ENCODE assay signal across 18 cellular contexts in genomic region chr14:81172881-81173280, GRCh38. TPM values are rescaled to one million over a fixed set of nuclear protein-coding genes. Genes with fewer than 3 reads are reported as not detected.
DNase-seq lines count a peak whose midpoint lies in the region; ATAC-seq and TF ChIP-seq lines count a peak whose summit lies in the region.
"Had no signal": no experiment of that assay in that cellular context is flagged by ENCODE, and none has a peak within 500 bp of the region (broad histone marks: within the 10 kb centered on the region; RNA-seq: fewer than 3 reads in every experiment).

No MANE protein-coding gene starts in this region.

- H3K4me1 ChIP-seq in ACC112 (ENCODE audit: control insufficient read depth, insufficient read depth, low read length, unreplicated experiment) (peaks cover 32% of the 10 kb centered on the region), OCI-LY3 (ENCODE audit: low read length) (peaks cover 42% of the 10 kb centered on the region)

- H3K9me3 Mint-ChIP-seq in activated naive CD8-positive, alpha-beta T cell treated with anti-CD3 and anti-CD28 coated beads for 36 hours: no peaks in the 10 kb centered on the region
- H3K9me3 Mint-ChIP-seq: activated CD4-positive, alpha-beta memory T cell treated with anti-CD3 and anti-CD28 coated beads for 36 hours; activated naive CD8-positive, alpha-beta T cell treated with anti-CD3 and anti-CD28 coated beads, Interleukin-2, amount 10 ng/mL, durations not matched to agents 7 days and 5 days; stimulated activated naive CD8-positive, alpha-beta T cell treated with anti-CD3 and anti-CD28 coated beads, Interleukin-15, amount 100 ng/mL, for 72 hours had no signal

- no peak overlapping the region for H3K27ac Mint-ChIP-seq in activated naive CD8-positive, alpha-beta T cell treated with anti-CD3 and anti-CD28 coated beads for 36 hours
- H3K27ac Mint-ChIP-seq: activated CD4-positive, alpha-beta memory T cell treated with anti-CD3 and anti-CD28 coated beads for 36 hours; activated naive CD8-positive, alpha-beta T cell treated with anti-CD3 and anti-CD28 coated beads, Interleukin-2, amount 10 ng/mL, durations not matched to agents 7 days and 5 days; stimulated activated naive CD8-positive, alpha-beta T cell treated with anti-CD3 and anti-CD28 coated beads, Interleukin-15, amount 100 ng/mL, for 72 hours had no signal

- no peaks in the 10 kb centered on the region for H3K27me3 Mint-ChIP-seq in activated naive CD8-positive, alpha-beta T cell treated with anti-CD3 and anti-CD28 coated beads for 36 hours
- H3K27me3 Mint-ChIP-seq: activated CD4-positive, alpha-beta memory T cell treated with anti-CD3 and anti-CD28 coated beads for 36 hours; activated naive CD8-positive, alpha-beta T cell treated with anti-CD3 and anti-CD28 coated beads, Interleukin-2, amount 10 ng/mL, durations not matched to agents 7 days and 5 days; stimulated activated naive CD8-positive, alpha-beta T cell treated with anti-CD3 and anti-CD28 coated beads, Interleukin-15, amount 100 ng/mL, for 72 hours had no signal

- H3K4me3 Mint-ChIP-seq in activated naive CD8-positive, alpha-beta T cell treated with anti-CD3 and anti-CD28 coated beads for 36 hours: no peak overlapping the region
- H3K4me3 Mint-ChIP-seq: activated CD4-positive, alpha-beta memory T cell treated with anti-CD3 and anti-CD28 coated beads for 36 hours; activated naive CD8-positive, alpha-beta T cell treated with anti-CD3 and anti-CD28 coated beads, Interleukin-2, amount 10 ng/mL, durations not matched to agents 7 days and 5 days; stimulated activated naive CD8-positive, alpha-beta T cell treated with anti-CD3 and anti-CD28 coated beads, Interleukin-15, amount 100 ng/mL, for 72 hours had no signal

- ATAC-seq in GM19035 (IDR thresholded peaks at IDR 0.05; ENCODE audit: unreplicated experiment) (peak; percentile 35), HG02852 (IDR thresholded peaks at IDR 0.05; ENCODE audit: unreplicated experiment) (peak; percentile 21), GM21515 (IDR thresholded peaks at IDR 0.05; ENCODE audit: unreplicated experiment) (no peak)
- ATAC-seq: PC-3; stimulated activated naive CD8-positive, alpha-beta T cell treated with anti-CD3 and anti-CD28 coated beads, Interleukin-15, amount 100 ng/mL, for 72 hours had no signal

- 0 out of 2 replicates have a peak, but pooled peaks cover 4% of the 10 kb centered on the region for H4K20me1 ChIP-seq in OCI-LY3 (ENCODE audit: insufficient read depth, low read length)

- H3K27ac ChIP-seq in ACC112 (ENCODE audit: low read depth, low read length) (peak overlapping the region; percentile 9), OCI-LY3 (ENCODE audit: low read length) (0 out of 2 replicates have a peak overlapping the region, but pooled peaks have one; percentile 4), coronary artery (no peak overlapping the region)

- no peak for DNase-seq in coronary artery (ENCODE audit: low spot score)
- DNase-seq in activated naive CD8-positive, alpha-beta T cell treated with anti-CD3 and anti-CD28 coated beads for 36 hours: no peak
- DNase-seq in activated CD4-positive, alpha-beta T cell treated with anti-CD3 and anti-CD28 coated beads for 48 hours: no peak
- DNase-seq: ACHN; activated CD4-positive, alpha-beta memory T cell treated with anti-CD3 and anti-CD28 coated beads for 36 hours; activated naive CD8-positive, alpha-beta T cell treated with anti-CD3 and anti-CD28 coated beads, Interleukin-2, amount 10 ng/mL, durations not matched to agents 7 days and 5 days; DMS79 treated with DMSO at 0.1 percent for 48 hours; effector CD4-positive, alpha-beta T cell; mesendoderm; NCI-H1930; PC-3; stimulated activated naive CD8-positive, alpha-beta T cell treated with anti-CD3 and anti-CD28 coated beads, Interleukin-15, amount 100 ng/mL, for 72 hours; T-helper 2 cell had no signal

- H3K36me3 Mint-ChIP-seq in activated naive CD8-positive, alpha-beta T cell treated with anti-CD3 and anti-CD28 coated beads for 36 hours: peaks cover 2% of the 10 kb centered on the region

- H2AFZ ChIP-seq in ACC112 (ENCODE audit: low read length, unreplicated experiment) (no peak overlapping the region), OCI-LY3 (ENCODE audit: low read depth, low read length) (no peak overlapping the region)

- H3K4me2 ChIP-seq in OCI-LY3 (ENCODE audit: low read length): peak overlapping the region; percentile 49

- TF ChIP-seq CTCF in OCI-LY3 (IDR thresholded peaks at IDR 0.05; ENCODE audit: low read depth, low read length): no peak
- no peak for TF ChIP-seq CTCF in coronary artery (IDR thresholded peaks at IDR 0.05)

- H3K9ac ChIP-seq in OCI-LY3 (ENCODE audit: low read length): no peak overlapping the region

- H3K79me2 ChIP-seq in ACC112 (ENCODE audit: control insufficient read depth, insufficient read depth, low read length, unreplicated experiment) (no peaks in the 10 kb centered on the region), OCI-LY3 (ENCODE audit: low read length) (no peaks in the 10 kb centered on the region)

- H3K36me3 ChIP-seq in ACC112 (ENCODE audit: insufficient read depth, low read length): no peaks in the 10 kb centered on the region
- H3K36me3 ChIP-seq in OCI-LY3 (replicated peaks; ENCODE audit: low read depth, low read length): peaks cover 2% of the 10 kb centered on the region

- no peaks in the 10 kb centered on the region for H3K27me3 ChIP-seq in ACC112 (ENCODE audit: insufficient read depth, low read length)
- H3K27me3 ChIP-seq in OCI-LY3 (ENCODE audit: low read depth, low read length): no peaks in the 10 kb centered on the region

- H3K4me3 ChIP-seq in ACC112 (ENCODE audit: low read depth, low read length) (no peak overlapping the region), OCI-LY3 (ENCODE audit: low read length) (no peak overlapping the region), coronary artery (no peak overlapping the region)

- peaks cover 17% of the 10 kb centered on the region for H3K4me1 Mint-ChIP-seq in activated naive CD8-positive, alpha-beta T cell treated with anti-CD3 and anti-CD28 coated beads for 36 hours

- H3K9me3 ChIP-seq in OCI-LY3 (ENCODE audit: insufficient read depth, low read length): no peaks in the 10 kb centered on the region

RNA-seq across cellular contexts. Expression of gene GTF2A1, which starts 47.9 kb away (rescaled TPM):
- total RNA-seq in activated naive CD8-positive, alpha-beta T cell treated with anti-CD3 and anti-CD28 coated beads for 36 hours: 10 to 100 TPM; 42.5 TPM

Comparison
In these comparisons a context has a peak if more than half of its experiments do, and no peak if none do; other contexts are left out.
1. H3K27ac ChIP-seq: peak in ACC112 (single experiment) and OCI-LY3 (single experiment); none in coronary artery (0 of 2).